ENCODE assay signal across 12 cellular contexts in genomic region chr11:128515086-128515485, GRCh38.
DNase-seq lines count a peak whose midpoint lies in the region; ATAC-seq and TF ChIP-seq lines count a peak whose summit lies in the region.
"Had no signal": no experiment of that assay in that cellular context is flagged by ENCODE, and none has a peak within 500 bp of the region (broad histone marks: within the 10 kb centered on the region; RNA-seq: fewer than 3 reads in every experiment).

No MANE protein-coding gene starts in this region.

- H3K27me3 Mint-ChIP-seq in activated naive CD4-positive, alpha-beta T cell treated with anti-CD3 and anti-CD28 coated beads for 36 hours (ENCODE audit: low read depth), result no peaks in the 10 kb centered on the region
- no peaks in the 10 kb centered on the region for H3K27me3 Mint-ChIP-seq in T-helper 1 cell treated with Interleukin-12 subunit alpha and Interleukin-12 subunit beta and Interleukin-4 antibody, amounts not matched to agents 30 μg/mL and 1 μg/mL, for 36 hours (ENCODE audit: low read depth)

- TF ChIP-seq POLR2A in esophagus squamous epithelium (IDR thresholded peaks at IDR 0.05), result no peak

- peaks cover 92% of the 10 kb centered on the region for H3K36me3 Mint-ChIP-seq in activated naive CD4-positive, alpha-beta T cell treated with anti-CD3 and anti-CD28 coated beads for 36 hours (ENCODE audit: low read depth)
- H3K36me3 Mint-ChIP-seq in T-helper 1 cell treated with Interleukin-12 subunit alpha and Interleukin-12 subunit beta and Interleukin-4 antibody, amounts not matched to agents 30 μg/mL and 1 μg/mL, for 36 hours (ENCODE audit: low read depth), result peaks cover 92% of the 10 kb centered on the region

- H3K27me3 ChIP-seq in esophagus squamous epithelium (no peaks in the 10 kb centered on the region), thoracic aorta (replicated peaks; ENCODE audit: insufficient read depth) (no peaks in the 10 kb centered on the region)

- H3K4me3 ChIP-seq in esophagus squamous epithelium, result peak overlapping the region in 3 of 4 donors; percentile 14 to 79 (median 76)
- H3K4me3 ChIP-seq in thoracic aorta, result peak overlapping the region; percentile 8

- H3K4me1 Mint-ChIP-seq in activated naive CD4-positive, alpha-beta T cell treated with anti-CD3 and anti-CD28 coated beads for 36 hours (ENCODE audit: low read depth), result peaks cover 67% of the 10 kb centered on the region
- H3K4me1 Mint-ChIP-seq in T-helper 1 cell treated with Interleukin-12 subunit alpha and Interleukin-12 subunit beta and Interleukin-4 antibody, amounts not matched to agents 30 μg/mL and 1 μg/mL, for 36 hours (ENCODE audit: low read depth), result peaks cover 73% of the 10 kb centered on the region

- H3K36me3 ChIP-seq in esophagus squamous epithelium (peaks cover 0 to 5% (median 0%) of the 10 kb centered on the region in 3 donors), thoracic aorta (peaks cover 2% of the 10 kb centered on the region)

- DNase-seq in activated naive CD4-positive, alpha-beta T cell treated with anti-CD3 and anti-CD28 coated beads for 36 hours, result no peak
- no peak for DNase-seq in activated naive CD4-positive, alpha-beta T cell treated with Interleukin-2 at 50 U/mL for 16 hours
- DNase-seq in esophagus squamous epithelium (lab: John Stamatoyannopoulos, UW) (no peak), thoracic aorta (ENCODE audit: low spot score) (no peak), amniotic stem cell (lab: John Stamatoyannopoulos, UW) (no peak), DMS114 treated with DMSO at 0.1 percent for 48 hours (lab: John Stamatoyannopoulos, UW; ENCODE audit: unreplicated experiment) (no peak), activated gamma-delta T cell (lab: John Stamatoyannopoulos, UW) (no peak)
- DNase-seq: NCI-H1105 treated with DMSO at 0.1 percent for 48 hours; NCI-H69; nucleus accumbens; stimulated activated naive CD4-positive, alpha-beta T cell treated with Interleukin-2 at 50 U/mL for 16 hours had no signal

- intact Hi-C loops in activated naive CD4-positive, alpha-beta T cell treated with anti-CD3 and anti-CD28 coated beads for 36 hours (cut with micrococcal nuclease), result no loop called here
- intact Hi-C loops in esophagus squamous epithelium (cut with DNase I), result no loop called here

- no peaks in the 10 kb centered on the region for H3K9me3 Mint-ChIP-seq in activated naive CD4-positive, alpha-beta T cell treated with anti-CD3 and anti-CD28 coated beads for 36 hours
- no peaks in the 10 kb centered on the region for H3K9me3 Mint-ChIP-seq in T-helper 1 cell treated with Interleukin-12 subunit alpha and Interleukin-12 subunit beta and Interleukin-4 antibody, amounts not matched to agents 30 μg/mL and 1 μg/mL, for 36 hours

- H3K4me1 ChIP-seq in esophagus squamous epithelium (peaks cover 0 to 78% (median 17%) of the 10 kb centered on the region in 3 donors), thoracic aorta (ENCODE audit: control insufficient read depth in 1 of 2, low read depth in 2 of 2) (peaks cover 40 to 88% of the 10 kb centered on the region in 2 donors)

- H3K4me3 Mint-ChIP-seq in activated naive CD4-positive, alpha-beta T cell treated with anti-CD3 and anti-CD28 coated beads for 36 hours, result peak overlapping the region; percentile 96
- peak overlapping the region; percentile 98 for H3K4me3 Mint-ChIP-seq in T-helper 1 cell treated with Interleukin-12 subunit alpha and Interleukin-12 subunit beta and Interleukin-4 antibody, amounts not matched to agents 30 μg/mL and 1 μg/mL, for 36 hours

- ATAC-seq in thoracic aorta (ENCODE audit: insufficient number of reproducible peaks, low FRiP score, low read depth), result no peak

- CTCF ChIA-PET in activated naive CD4-positive, alpha-beta T cell treated with anti-CD3 and anti-CD28 coated beads for 36 hours (lab: Charles Lee), result interaction anchor here (1.2 to 8.4 kb wide), 4 partner anchors 13 to 226 kb away, joined by 3 to 68 read pairs (median 4); no protein-coding TSS in a partner anchor

- peak overlapping the region in 3 of 4 donors; percentile 37 to 94 (median 91) for H3K27ac ChIP-seq in esophagus squamous epithelium
- peak overlapping the region in 1 of 2 donors; percentile 16 for H3K27ac ChIP-seq in thoracic aorta

- peak overlapping the region; percentile 97 for H3K27ac Mint-ChIP-seq in activated naive CD4-positive, alpha-beta T cell treated with anti-CD3 and anti-CD28 coated beads for 36 hours
- peak overlapping the region; percentile 91 for H3K27ac Mint-ChIP-seq in T-helper 1 cell treated with Interleukin-12 subunit alpha and Interleukin-12 subunit beta and Interleukin-4 antibody, amounts not matched to agents 30 μg/mL and 1 μg/mL, for 36 hours

- WGBS in esophagus squamous epithelium, 2 donors, result 43 to 69% methylated on average over 6 of the region's 6 CpGs

- no peaks in the 10 kb centered on the region for H3K9me3 ChIP-seq in esophagus squamous epithelium
- no peaks in the 10 kb centered on the region for H3K9me3 ChIP-seq in thoracic aorta

- TF ChIP-seq CTCF in esophagus squamous epithelium (IDR thresholded peaks at IDR 0.05), result no peak
- TF ChIP-seq CTCF in thoracic aorta (IDR thresholded peaks at IDR 0.05), result no peak
